13 cellular contexts compared by ENCODE assay signal in the genomic region with DNA sequence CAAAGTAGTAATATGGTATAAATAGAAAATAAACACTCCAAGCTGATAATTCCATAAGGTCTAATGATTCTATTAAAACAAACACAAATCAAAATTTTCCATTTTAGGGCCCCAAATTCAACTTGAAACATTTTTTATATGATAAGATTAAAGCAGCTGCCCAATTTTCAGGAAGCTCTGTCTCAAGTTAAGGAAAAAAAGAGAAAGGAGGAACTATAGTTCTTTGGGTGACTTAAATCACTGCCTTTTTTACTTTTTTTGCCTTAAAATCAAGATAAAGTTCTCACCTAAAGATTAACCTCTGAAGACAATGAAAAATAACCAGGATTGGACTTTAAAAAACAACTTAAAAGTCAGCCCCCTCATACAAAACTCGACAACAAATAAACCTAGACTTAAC.
DNase-seq lines count a peak whose midpoint lies in the region; ATAC-seq and TF ChIP-seq lines count a peak whose summit lies in the region.
"Had no signal": no experiment of that assay in that cellular context is flagged by ENCODE, and none has a peak within 500 bp of the region (broad histone marks: within the 10 kb centered on the region; RNA-seq: fewer than 3 reads in every experiment).

No MANE protein-coding gene starts in this region.

- H3K56ac ChIP-seq in H9 (ENCODE audit: insufficient read length, low read depth, low read length), result no peak overlapping the region

- DNase-seq in AG04449 (ENCODE audit: low read depth, low spot score) (no peak), H9 (no peak), astrocyte of the hippocampus (ENCODE audit: low read depth, low spot score) (peak; percentile 25), kidney epithelial cell (ENCODE audit: low read depth) (no peak), NCI-H187 (lab: John Stamatoyannopoulos, UW) (no peak), tibial artery (no peak), mucosa of descending colon (no peak)
- DNase-seq: heart right ventricle; SHP77 treated with DMSO at 0.1 percent for 48 hours; stimulated activated CD4-positive, alpha-beta T cell treated with anti-CD3 and anti-CD28 coated beads, Interleukin-2, amount 100 ng/mL, for 48 hours had no signal

- H3K27ac Mint-ChIP-seq in H9, result no peak overlapping the region
- H3K27ac Mint-ChIP-seq: IgD-negative memory B cell had no signal

- no peak overlapping the region for H3K14ac ChIP-seq in H9 (ENCODE audit: insufficient read depth, low read length)

- no peak overlapping the region for H3K9ac ChIP-seq in H9 (ENCODE audit: extremely low read depth, insufficient read length, low read length)

- intact Hi-C loops in tibial artery (cut with DNase I; ENCODE audit: low total_unique reads), result no loop called here
- intact Hi-C loops in mucosa of descending colon (cut with DNase I, micrococcal nuclease), result no loop called here

- H2BK5ac ChIP-seq in H9 (ENCODE audit: insufficient read length, low read length), result no peak overlapping the region

- H3K27ac ChIP-seq in H9 (ENCODE audit: insufficient read length, low read depth, low read length), result no peak overlapping the region
- H3K27ac ChIP-seq in tibial artery, result no peak overlapping the region
- H3K27ac ChIP-seq: coronary artery, heart right ventricle had no signal

- H3K27me3 ChIP-seq in H9 (ENCODE audit: insufficient read depth, low read length) (no peaks in the 10 kb centered on the region), kidney epithelial cell (ENCODE audit: control insufficient read depth, insufficient read depth, low read length) (no peaks in the 10 kb centered on the region), tibial artery (peaks cover 0 to 63% of the 10 kb centered on the region in 2 donors)

- TF ChIP-seq CTCF in AG04449 (IDR thresholded peaks at IDR 0.05; ENCODE audit: insufficient read depth, low read length, missing control alignments) (no peak), H9 (conservative IDR thresholded peaks at IDR 0.05) (no peak), kidney epithelial cell (IDR thresholded peaks at IDR 0.05; ENCODE audit: insufficient read depth, low read length, poor library complexity, severe bottlenecking) (no peak), tibial artery (IDR thresholded peaks at IDR 0.05) (no peak), mucosa of descending colon (IDR thresholded peaks at IDR 0.05) (no peak)

- no peak overlapping the region for H2BK12ac ChIP-seq in H9 (ENCODE audit: insufficient read length, low read depth, low read length)

- no peaks in the 10 kb centered on the region for H3K9me3 Mint-ChIP-seq in H9
- H3K9me3 Mint-ChIP-seq: IgD-negative memory B cell had no signal

- no peak overlapping the region for H2AFZ ChIP-seq in H9 (ENCODE audit: low read length)

- H3K4me3 Mint-ChIP-seq in H9, result peak overlapping the region; percentile 80 to 93

- peaks cover 10% of the 10 kb centered on the region for H3K23me2 ChIP-seq in H9 (ENCODE audit: insufficient read length, low read depth, low read length, poor library complexity, severe bottlenecking)

- no peak overlapping the region for H2AK5ac ChIP-seq in H9 (ENCODE audit: insufficient read length, low read length)

- H3K23ac ChIP-seq in H9 (ENCODE audit: insufficient read length, low read depth, low read length), result no peak overlapping the region

- H2BK120ac ChIP-seq in H9 (ENCODE audit: low read depth, low read length, poor library complexity, severe bottlenecking), result no peak overlapping the region

- CTCF ChIA-PET in AG04449 (lab: Yijun Ruan, JAX), result interaction anchor here (1.0 to 2.4 kb wide), 5 partner anchors 23 to 233 kb away, joined by 3 to 12 read pairs (median 9); no protein-coding TSS in a partner anchor

- no peak overlapping the region for H3K4ac ChIP-seq in H9 (ENCODE audit: low read depth, low read length)

- H3K4me1 Mint-ChIP-seq in H9, result peaks cover 14 to 24% of the 10 kb centered on the region in 2 experiments

- no peak overlapping the region for H3T11ph ChIP-seq in H9 (ENCODE audit: low read length)

- H3K4me1 ChIP-seq in H9 (ENCODE audit: insufficient read depth, low read length), result peaks cover 2% of the 10 kb centered on the region; the same call in 1 of the 2 replicates
- peaks cover 0 to 17% (median 12%) of the 10 kb centered on the region in 4 donors for H3K4me1 ChIP-seq in tibial artery
- peaks cover 12% of the 10 kb centered on the region for H3K4me1 ChIP-seq in mucosa of descending colon (ENCODE audit: low read depth)

- H3K27me3 Mint-ChIP-seq in H9 (ENCODE audit: low read depth), result peaks cover 20% of the 10 kb centered on the region

- no CpG with 5 or more reads among the region's 1 CpG for WGBS in H9 (ENCODE audit: extremely low coverage, insufficient read length, low lambda C conversion rate)

- no peaks in the 10 kb centered on the region for H3K79me2 ChIP-seq in H9 (ENCODE audit: insufficient read depth, low read length)

- H3K18ac ChIP-seq in H9 (ENCODE audit: insufficient read length, low read depth, low read length), result no peak overlapping the region

- H3K36me3 Mint-ChIP-seq in H9 (ENCODE audit: insufficient read depth in 1 of 3, low read depth in 3 of 3), result no peaks in the 10 kb centered on the region; a peak in 1 of 7 replicates
- H3K36me3 Mint-ChIP-seq: IgD-negative memory B cell had no signal

- H2BK20ac ChIP-seq in H9 (ENCODE audit: low read depth, low read length, poor library complexity, severe bottlenecking), result no peak overlapping the region

- ATAC-seq in GM19328 (IDR thresholded peaks at IDR 0.05; ENCODE audit: unreplicated experiment) (no peak), mucosa of descending colon (no peak)
- ATAC-seq: heart right ventricle had no signal

- H2BK15ac ChIP-seq in H9 (ENCODE audit: low read depth, low read length), result no peak overlapping the region

- H3K4me3 ChIP-seq in AG04449 (ENCODE audit: low read depth, low read length) (peak overlapping the region; percentile 76), kidney epithelial cell (ENCODE audit: low read depth, low read length) (peak overlapping the region; percentile 94), tibial artery (no peak overlapping the region), mucosa of descending colon (no peak overlapping the region)

- H3K4me2 ChIP-seq in H9 (ENCODE audit: insufficient read depth, insufficient read length, low read length), result no peak overlapping the region

- H4K91ac ChIP-seq in H9 (ENCODE audit: insufficient read length, low read depth, low read length), result no peak overlapping the region

- no peaks in the 10 kb centered on the region for H3K9me3 ChIP-seq in H9 (ENCODE audit: control insufficient read depth, low read depth, low read length)
- no peaks in the 10 kb centered on the region for H3K9me3 ChIP-seq in tibial artery
- H3K9me3 ChIP-seq in mucosa of descending colon, result no peaks in the 10 kb centered on the region
- H3K9me3 ChIP-seq: heart right ventricle had no signal

- H4K5ac ChIP-seq in H9 (ENCODE audit: insufficient read length, low read depth, low read length), result no peak overlapping the region

- H4K20me1 ChIP-seq in H9 (ENCODE audit: control insufficient read depth, insufficient read depth, insufficient read length), result no peaks in the 10 kb centered on the region

- no peaks in the 10 kb centered on the region for H3K79me1 ChIP-seq in H9 (ENCODE audit: insufficient read depth, low read depth, low read length, poor library complexity, severe bottlenecking)

- H3K36me3 ChIP-seq in kidney epithelial cell (ENCODE audit: control insufficient read depth, insufficient read depth, low read length), result no peaks in the 10 kb centered on the region
- no peaks in the 10 kb centered on the region for H3K36me3 ChIP-seq in tibial artery
- H3K36me3 ChIP-seq in mucosa of descending colon (ENCODE audit: low read depth), result no peaks in the 10 kb centered on the region
- H3K36me3 ChIP-seq: heart right ventricle had no signal

- POLR2A ChIA-PET in AG04449 (lab: Yijun Ruan, JAX), result interaction anchor here (1.7 to 1.8 kb wide), 2 partner anchors 34 to 120 kb away, joined by 7 to 8 read pairs; no protein-coding TSS in a partner anchor

- H4K8ac ChIP-seq in H9 (replicated peaks; ENCODE audit: insufficient read length, low read depth, low read length), result no peak overlapping the region

Comparison
In these comparisons a context has a peak if more than half of its experiments do, and no peak if none do; other contexts are left out.
1. H3K4me3 ChIP-seq: peak in AG04449 (single experiment) and kidney epithelial cell (single experiment); none in tibial artery (0 of 2) and mucosa of descending colon (single experiment).